ENCODE assay signal across 23 cellular contexts in genomic region chr13:90633849-90634248, GRCh38.
"Had no signal": no experiment of that assay in that cellular context is flagged by ENCODE, and none has a peak within 500 bp of the region (broad histone marks: within the 10 kb centered on the region; RNA-seq: fewer than 3 reads in every experiment).

No MANE protein-coding gene starts in this region.

- H3K9me3 ChIP-seq: left lung, lower lobe of right lung, right atrium auricular region, suprapubic skin, tibial nerve, uterus had no signal

- H3K27me3 ChIP-seq: left lung, right atrium auricular region, suprapubic skin, tibial nerve, uterus had no signal

- FAIRE-seq: islet of Langerhans, kidney had no signal

- H3K36me3 ChIP-seq: left lung, lower lobe of right lung, right atrium auricular region, suprapubic skin, tibial nerve, uterus had no signal

- H3K27ac ChIP-seq: left lung, lower lobe of right lung, parathyroid adenoma, right atrium auricular region, skin epidermis, suprapubic skin, tibial nerve, uterus had no signal

- H3K4me1 ChIP-seq: left lung, lower lobe of right lung, parathyroid adenoma, right atrium auricular region, suprapubic skin, tibial nerve, uterus had no signal

- H3K4me3 ChIP-seq: left lung, lower lobe of right lung, right atrium auricular region, skin epidermis, suprapubic skin, tibial nerve, uterus had no signal

- DNase-seq: hippocampal formation; immature natural killer cell; kidney; left colon; left lung; lower lobe of right lung; mesendoderm; naive thymus-derived CD8-positive, alpha-beta T cell; nucleus accumbens; stimulated activated CD4-positive, alpha-beta T cell treated with anti-CD3 and anti-CD28 coated beads, Interleukin-12 subunit alpha, Interleukin-12 subunit beta, amount 100 ng/mL, for 4 hours; stimulated activated CD4-positive, alpha-beta T cell treated with anti-CD3 and anti-CD28 coated beads, Interleukin-15, amount 100 ng/mL, for 24 hours; stimulated activated CD4-positive, alpha-beta T cell treated with anti-CD3 and anti-CD28 coated beads, Interleukin-2, amount 100 ng/mL, for 24 hours; stimulated activated CD4-positive, alpha-beta T cell treated with anti-CD3 and anti-CD28 coated beads, Interleukin-4, amount 100 ng/mL, for 24 hours; stimulated activated naive CD4-positive, alpha-beta T cell; uterus had no signal

- ATAC-seq: left colon; left lung; lower lobe of right lung; naive thymus-derived CD8-positive, alpha-beta T cell; sciatic nerve; stimulated activated effector memory CD8-positive, alpha-beta T cell treated with anti-CD3 and anti-CD28 coated beads, Interleukin-12 subunit alpha, Interleukin-12 subunit beta, amount 100 ng/mL, for 72 hours had no signal
